35 cellular contexts compared by ENCODE assay signal in genomic region chr9:73816905-73817304, GRCh38.
"Had no signal": no experiment of that assay in that cellular context is flagged by ENCODE, and none has a peak within 500 bp of the region (broad histone marks: within the 10 kb centered on the region; RNA-seq: fewer than 3 reads in every experiment).

No MANE protein-coding gene starts in this region.

- H3K27me3 Mint-ChIP-seq: activated B cell treated with CpG ODN at 0.5 μM for 24 hours; activated CD8-positive, alpha-beta T cell treated with anti-CD3 and anti-CD28 coated beads for 36 hours; activated naive CD4-positive, alpha-beta T cell treated with anti-CD3 and anti-CD28 coated beads, Interleukin-2, amount 50 U/mL, for 24 hours; activated naive CD8-positive, alpha-beta T cell treated with anti-CD3 and anti-CD28 coated beads for 36 hours; activated naive CD8-positive, alpha-beta T cell treated with anti-CD3 and anti-CD28 coated beads, Interleukin-2, amount 50 U/mL, for 24 hours; T-helper 17 cell had no signal

- ATAC-seq: activated CD4-positive, CD25-positive, alpha-beta regulatory T cell treated with anti-CD3 and anti-CD28 coated beads, Interleukin-2, amount 50 U/mL, for 24 hours; activated CD8-positive, alpha-beta T cell treated with anti-CD3 and anti-CD28 coated beads for 36 hours; activated naive CD8-positive, alpha-beta T cell treated with anti-CD3 and anti-CD28 coated beads, Interleukin-2, amount 50 U/mL, for 24 hours; body of pancreas; T-helper 17 cell had no signal

- H3K9me3 Mint-ChIP-seq: activated B cell treated with CpG ODN at 0.5 μM for 24 hours; activated CD8-positive, alpha-beta T cell treated with anti-CD3 and anti-CD28 coated beads for 36 hours; activated naive CD4-positive, alpha-beta T cell treated with anti-CD3 and anti-CD28 coated beads for 36 hours; activated naive CD4-positive, alpha-beta T cell treated with anti-CD3 and anti-CD28 coated beads, Interleukin-2, amount 50 U/mL, for 24 hours; activated T-helper 1 cell treated with anti-CD3 and anti-CD28 coated beads, Interleukin-12 subunit alpha, Interleukin-12 subunit beta, Interleukin-2, Interleukin-4 antibody, amounts not matched to agents 30 ng/mL and 10 ng/mL and 1 ng/mL, durations not matched to agents 14 hours and 24 hours and 36 hours; activated T-helper 2 cell treated with anti-CD3 and anti-CD28 coated beads, Interferon-gamma antibody, Interleukin-2, Interleukin-4, amounts not matched to agents 10 μg/mL and 5 μg/mL and 100 μg/mL, durations not matched to agents 14 hours and 24 hours and 36 hours; T-helper 2 cell treated with Interferon-gamma antibody and Interleukin-4, amounts not matched to agents 5 μg/mL and 100 μg/mL, for 36 hours had no signal

- DNase-seq: activated B cell treated with CpG ODN at 0.5 μM for 24 hours; activated CD4-positive, alpha-beta T cell treated with anti-CD3 and anti-CD28 coated beads for 48 hours; activated CD4-positive, alpha-beta T cell treated with anti-CD3 and anti-CD28 coated beads, Interleukin-2, amount 50 U/mL, for 1 hour; activated CD4-positive, alpha-beta T cell treated with anti-CD3 and anti-CD28 coated beads, Interleukin-2, amount 50 U/mL, for 48 hours; activated CD8-positive, alpha-beta memory T cell treated with anti-CD3 and anti-CD28 coated beads for 24 hours; activated CD8-positive, alpha-beta T cell treated with anti-CD3 and anti-CD28 coated beads for 36 hours; activated effector memory CD4-positive, alpha-beta T cell treated with anti-CD3 and anti-CD28 coated beads, Interleukin-2, amount 50 U/mL, for 16 hours; activated naive CD4-positive, alpha-beta T cell treated with anti-CD3 and anti-CD28 coated beads for 36 hours; activated naive CD8-positive, alpha-beta T cell treated with anti-CD3 and anti-CD28 coated beads for 36 hours; activated naive CD8-positive, alpha-beta T cell treated with anti-CD3 and anti-CD28 coated beads, Interleukin-2, amount 50 U/mL, for 24 hours; activated T-cell treated with anti-CD3 and anti-CD28 coated beads, Interleukin-2, amount 50 U/mL, for 1 hour; activated T-cell treated with anti-CD3 and anti-CD28 coated beads, Interleukin-2, amount 50 U/mL, for 48 hours; adrenal gland; amygdala; aorta; body of pancreas; central memory CD4-positive, alpha-beta T cell; cerebellar nuclear complex; colonic mucosa; effector CD8-positive, alpha-beta T cell; esophagus squamous epithelium; head of caudate nucleus; T-helper 1 cell; T-helper 17 cell; T1000; WERI-Rb-1 had no signal

- H3K9me3 ChIP-seq: adrenal gland, body of pancreas, colonic mucosa, esophagus squamous epithelium had no signal

- H3K27me3 ChIP-seq: adrenal gland, body of pancreas, cardiac muscle cell, colonic mucosa, esophagus squamous epithelium had no signal

- H3K4me1 ChIP-seq: adrenal gland, body of pancreas, colonic mucosa, esophagus squamous epithelium had no signal

- FAIRE-seq: endometrium, endothelial cell of umbilical vein, frontal cortex had no signal

- H3K27ac Mint-ChIP-seq: activated B cell treated with CpG ODN at 0.5 μM for 24 hours; activated CD8-positive, alpha-beta T cell treated with anti-CD3 and anti-CD28 coated beads for 36 hours; activated naive CD4-positive, alpha-beta T cell treated with anti-CD3 and anti-CD28 coated beads for 36 hours; activated naive CD4-positive, alpha-beta T cell treated with anti-CD3 and anti-CD28 coated beads, Interleukin-2, amount 50 U/mL, for 24 hours; activated naive CD8-positive, alpha-beta T cell treated with anti-CD3 and anti-CD28 coated beads for 36 hours; activated naive CD8-positive, alpha-beta T cell treated with anti-CD3 and anti-CD28 coated beads, Interleukin-2, amount 50 U/mL, for 24 hours; activated T-helper 1 cell treated with anti-CD3 and anti-CD28 coated beads, Interleukin-12 subunit alpha, Interleukin-12 subunit beta, Interleukin-2, Interleukin-4 antibody, amounts not matched to agents 30 ng/mL and 10 ng/mL and 1 ng/mL, durations not matched to agents 14 hours and 24 hours and 36 hours; activated T-helper 2 cell treated with anti-CD3 and anti-CD28 coated beads, Interferon-gamma antibody, Interleukin-2, Interleukin-4, amounts not matched to agents 10 μg/mL and 5 μg/mL and 100 μg/mL, durations not matched to agents 14 hours and 24 hours and 36 hours; T-helper 17 cell; T-helper 2 cell treated with Interferon-gamma antibody and Interleukin-4, amounts not matched to agents 5 μg/mL and 100 μg/mL, for 36 hours had no signal

- H3K4me3 Mint-ChIP-seq: activated B cell treated with CpG ODN at 0.5 μM for 24 hours; activated CD8-positive, alpha-beta T cell treated with anti-CD3 and anti-CD28 coated beads for 36 hours; activated naive CD4-positive, alpha-beta T cell treated with anti-CD3 and anti-CD28 coated beads for 36 hours; activated naive CD4-positive, alpha-beta T cell treated with anti-CD3 and anti-CD28 coated beads, Interleukin-2, amount 50 U/mL, for 24 hours; activated naive CD8-positive, alpha-beta T cell treated with anti-CD3 and anti-CD28 coated beads for 36 hours; activated naive CD8-positive, alpha-beta T cell treated with anti-CD3 and anti-CD28 coated beads, Interleukin-2, amount 50 U/mL, for 24 hours; activated T-helper 1 cell treated with anti-CD3 and anti-CD28 coated beads, Interleukin-12 subunit alpha, Interleukin-12 subunit beta, Interleukin-2, Interleukin-4 antibody, amounts not matched to agents 30 ng/mL and 10 ng/mL and 1 ng/mL, durations not matched to agents 14 hours and 24 hours and 36 hours; T-helper 17 cell; T-helper 2 cell treated with Interferon-gamma antibody and Interleukin-4, amounts not matched to agents 5 μg/mL and 100 μg/mL, for 36 hours had no signal

- H3K36me3 Mint-ChIP-seq: activated naive CD4-positive, alpha-beta T cell treated with anti-CD3 and anti-CD28 coated beads, Interleukin-2, amount 50 U/mL, for 24 hours; activated naive CD8-positive, alpha-beta T cell treated with anti-CD3 and anti-CD28 coated beads for 36 hours had no signal

- H3K4me3 ChIP-seq: adrenal gland, body of pancreas, cardiac muscle cell, colonic mucosa, esophagus squamous epithelium had no signal

- H3K36me3 ChIP-seq: adrenal gland, cardiac muscle cell, colonic mucosa, esophagus squamous epithelium, WERI-Rb-1 had no signal

- H3K27ac ChIP-seq: adrenal gland, body of pancreas, cardiac muscle cell, colonic mucosa, esophagus squamous epithelium, WERI-Rb-1 had no signal

- H3K4me1 Mint-ChIP-seq: activated B cell treated with CpG ODN at 0.5 μM for 24 hours; activated naive CD4-positive, alpha-beta T cell treated with anti-CD3 and anti-CD28 coated beads, Interleukin-2, amount 50 U/mL, for 24 hours; activated naive CD8-positive, alpha-beta T cell treated with anti-CD3 and anti-CD28 coated beads for 36 hours; activated naive CD8-positive, alpha-beta T cell treated with anti-CD3 and anti-CD28 coated beads, Interleukin-2, amount 50 U/mL, for 24 hours; T-helper 17 cell had no signal
